ENCODE assay signal across 22 cellular contexts in the genomic region with DNA sequence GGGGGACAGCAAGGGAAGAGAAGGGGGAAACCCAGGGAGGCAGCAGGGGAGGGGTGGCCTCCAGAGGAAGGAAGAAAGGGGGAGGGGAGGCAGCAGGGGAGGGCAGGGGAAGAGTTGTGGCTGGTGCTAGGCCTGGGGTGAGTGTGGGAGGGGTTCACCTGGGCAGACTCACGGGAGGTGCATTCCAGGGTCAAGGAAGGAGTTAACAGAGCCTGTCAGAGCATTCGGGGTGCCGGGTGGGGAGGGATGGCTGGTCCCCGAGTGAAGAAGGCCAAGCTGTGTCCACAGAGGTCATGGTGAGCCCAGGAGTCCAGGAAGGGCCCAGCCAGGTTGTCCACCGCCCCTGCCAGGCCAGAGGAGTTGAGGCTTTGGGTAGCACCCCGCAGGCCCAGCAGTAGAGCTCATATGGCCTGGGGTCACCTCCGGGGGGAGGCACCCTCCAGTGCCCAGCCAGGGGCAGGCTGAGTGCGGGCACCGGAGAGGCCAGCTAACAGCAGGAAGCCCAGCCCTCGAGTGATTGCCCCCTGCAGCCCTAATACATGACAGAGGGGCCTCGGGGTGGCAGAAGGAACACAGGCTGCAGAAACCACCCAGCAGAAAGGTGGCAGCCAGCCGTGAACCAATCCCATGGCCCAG. TPM values are rescaled to one million over a fixed set of nuclear protein-coding genes. Genes with fewer than 3 reads are reported as not detected.
DNase-seq lines count a peak whose midpoint lies in the region; ATAC-seq and TF ChIP-seq lines count a peak whose summit lies in the region.
"Had no signal": no experiment of that assay in that cellular context is flagged by ENCODE, and none has a peak within 500 bp of the region (broad histone marks: within the 10 kb centered on the region; RNA-seq: fewer than 3 reads in every experiment).

No MANE protein-coding gene starts in this region.

- TF ChIP-seq EP300 in SK-N-SH (IDR thresholded peaks at IDR 0.05; ENCODE audit: borderline replicate concordance in 1 of 2, low read depth in 1 of 2, low read length in 1 of 2) (no peak), suprapubic skin (IDR thresholded peaks at IDR 0.05) (no peak)

- peak overlapping the region; percentile 70; the same call in 1 of the 2 replicates for H3K9ac ChIP-seq in GM23248
- no peak overlapping the region for H3K9ac ChIP-seq in SK-N-SH
- H3K9ac ChIP-seq: neural progenitor cell had no signal

- H3K9me3 ChIP-seq in GM23248 (ENCODE audit: low read depth) (no peaks in the 10 kb centered on the region), SK-N-SH (no peaks in the 10 kb centered on the region), suprapubic skin (no peaks in the 10 kb centered on the region)

- no peak for TF ChIP-seq POLR2A in suprapubic skin (IDR thresholded peaks at IDR 0.05)

- H4K20me1 ChIP-seq in GM23248 (ENCODE audit: insufficient read depth) (no peaks in the 10 kb centered on the region), SK-N-SH (ENCODE audit: insufficient read depth) (peaks cover 55% of the 10 kb centered on the region)

- H2AFZ ChIP-seq in GM23248 (no peak overlapping the region), SK-N-SH (ENCODE audit: low read depth) (no peak overlapping the region)
- H2AFZ ChIP-seq: neural progenitor cell had no signal

- no peak for TF ChIP-seq CTCF in SK-N-SH (IDR thresholded peaks at IDR 0.05)
- no peak for TF ChIP-seq CTCF in suprapubic skin (IDR thresholded peaks at IDR 0.05)

- POLR2A ChIA-PET in SK-N-SH (lab: Yijun Ruan, JAX) = interaction anchor here (1.1 to 1.2 kb wide), 2 partner anchors 31 to 106 kb away, joined by 3 to 4 read pairs; no protein-coding TSS in a partner anchor

- DNase-seq in GM23248 (peak; percentile 25), SK-N-SH (no peak), fibroblast of peridontal ligament (ENCODE audit: extremely low read depth) (peak; percentile 37), suprapubic skin (ENCODE audit: low spot score in 2 of 2) (no peak), SW480 (ENCODE audit: low spot score) (no peak)
- DNase-seq: activated CD4-positive, alpha-beta T cell treated with anti-CD3 and anti-CD28 coated beads, Interleukin-2, amount 50 U/mL, for 4 hours; activated CD4-positive, CD25-positive, alpha-beta regulatory T cell; activated CD8-positive, alpha-beta memory T cell treated with anti-CD3 and anti-CD28 coated beads, Interleukin-2, amount 50 U/mL, for 4 hours; activated naive CD4-positive, alpha-beta T cell treated with anti-CD3 and anti-CD28 coated beads for 36 hours; DMS79; foreskin keratinocyte; GF-D8; NCI-H1092 treated with DMSO at 0.1 percent for 48 hours; NCI-H187 treated with DMSO at 0.1 percent for 48 hours; NCI-H526; NK-92 treated with Interleukin-12 subunit alpha and Interleukin-12 subunit beta, amount 100 ng/mL, for 24 hours; SIG-M5; T-cell had no signal

- TF ChIP-seq RAD21 in SK-N-SH (IDR thresholded peaks at IDR 0.05; ENCODE audit: low read length) = no peak

- peak overlapping the region; percentile 79 for H3K27ac ChIP-seq in GM23248
- peak overlapping the region; percentile 56 to 63; a peak in 3 of 4 replicates for H3K27ac ChIP-seq in SK-N-SH (ENCODE audit: low read depth in 2 of 2, low read length in 1 of 2)
- peak overlapping the region; percentile 45 for H3K27ac ChIP-seq in suprapubic skin
- H3K27ac ChIP-seq: foreskin keratinocyte, neural progenitor cell had no signal

- ATAC-seq in HG03378 (IDR thresholded peaks at IDR 0.05; ENCODE audit: unreplicated experiment) (no peak), HG03135 (IDR thresholded peaks at IDR 0.05; ENCODE audit: unreplicated experiment) (no peak), GM18867 (IDR thresholded peaks at IDR 0.05; ENCODE audit: unreplicated experiment) (no peak)
- ATAC-seq: foreskin keratinocyte, T-cell had no signal

- CTCF ChIA-PET in SK-N-SH (lab: Yijun Ruan, JAX) = interaction anchor here (0.7 to 5.0 kb wide), 9 partner anchors 82 to 421 kb away, joined by 3 to 69 read pairs (median 4); no protein-coding TSS in a partner anchor

- H3K4me3 ChIP-seq in GM23248 = no peak overlapping the region
- no peak overlapping the region for H3K4me3 ChIP-seq in SK-N-SH (ENCODE audit: low read depth in 2 of 2, low read length in 1 of 2)
- H3K4me3 ChIP-seq in suprapubic skin = no peak overlapping the region
- H3K4me3 ChIP-seq: neural progenitor cell had no signal

- peaks cover 18% of the 10 kb centered on the region for H3K4me1 ChIP-seq in GM23248 (ENCODE audit: insufficient read depth)
- H3K4me1 ChIP-seq in SK-N-SH (ENCODE audit: control insufficient read depth in 1 of 2, insufficient read depth in 2 of 2, low read depth in 1 of 2, low read length in 1 of 2) = peaks cover 0 to 58% of the 10 kb centered on the region in 2 experiments; a peak in 2 of 4 replicates
- peaks cover 53% of the 10 kb centered on the region for H3K4me1 ChIP-seq in suprapubic skin
- H3K4me1 ChIP-seq: foreskin keratinocyte, neural progenitor cell had no signal

- H3K27me3 ChIP-seq in GM23248 (replicated peaks; ENCODE audit: insufficient read depth) (no peaks in the 10 kb centered on the region), SK-N-SH (ENCODE audit: insufficient read depth) (no peaks in the 10 kb centered on the region), suprapubic skin (no peaks in the 10 kb centered on the region)
- H3K27me3 ChIP-seq: foreskin keratinocyte, neural progenitor cell had no signal

- H3K4me2 ChIP-seq in GM23248 (ENCODE audit: unreplicated experiment) (no peak overlapping the region), SK-N-SH (no peak overlapping the region)
- H3K4me2 ChIP-seq: neural progenitor cell had no signal

- in situ Hi-C loops in GM23248 (cut with MboI) = no loop called here

- H3K79me2 ChIP-seq in GM23248 (ENCODE audit: insufficient read depth) (no peaks in the 10 kb centered on the region), SK-N-SH (ENCODE audit: insufficient read depth) (no peaks in the 10 kb centered on the region)

- peaks cover under 1% of the 10 kb centered on the region; the same call in 1 of the 2 replicates for H3K36me3 ChIP-seq in GM23248 (ENCODE audit: low read depth)
- H3K36me3 ChIP-seq in SK-N-SH (replicated peaks in 1 of 2; ENCODE audit: control insufficient read depth in 1 of 2, insufficient read depth in 2 of 2, low read length in 1 of 2) = peaks cover 14 to 26% of the 10 kb centered on the region in 2 experiments
- H3K36me3 ChIP-seq in suprapubic skin = no peaks in the 10 kb centered on the region
- H3K36me3 ChIP-seq: neural progenitor cell had no signal

- H3F3A ChIP-seq in GM23248 (ENCODE audit: insufficient read depth) (peaks cover 56% of the 10 kb centered on the region), SK-N-SH (replicated peaks; ENCODE audit: insufficient read depth) (peaks cover 63% of the 10 kb centered on the region)

- 51 to 55% methylated on average over 8 to 12 of the region's 12 CpGs for WGBS in GM23248 (ENCODE audit: low coverage in 1 of 2, low lambda C conversion rate in 2 of 2, missing lambda C conversion rate in 2 of 2), 2 experiments
- 62% methylated on average over 3 of the region's 12 CpGs for WGBS in SK-N-SH (ENCODE audit: low lambda C conversion rate)
- WGBS in suprapubic skin = 17% methylated on average over 3 of the region's 12 CpGs

- H3K9me2 ChIP-seq in GM23248 (ENCODE audit: insufficient read depth) (no peaks in the 10 kb centered on the region), SK-N-SH (no peaks in the 10 kb centered on the region)

TF ChIP-seq in SK-N-SH, 30 proteins besides CTCF, POLR2A, EP300 and RAD21 (continues in another document):
- TF ChIP-seq, protein P1, sequence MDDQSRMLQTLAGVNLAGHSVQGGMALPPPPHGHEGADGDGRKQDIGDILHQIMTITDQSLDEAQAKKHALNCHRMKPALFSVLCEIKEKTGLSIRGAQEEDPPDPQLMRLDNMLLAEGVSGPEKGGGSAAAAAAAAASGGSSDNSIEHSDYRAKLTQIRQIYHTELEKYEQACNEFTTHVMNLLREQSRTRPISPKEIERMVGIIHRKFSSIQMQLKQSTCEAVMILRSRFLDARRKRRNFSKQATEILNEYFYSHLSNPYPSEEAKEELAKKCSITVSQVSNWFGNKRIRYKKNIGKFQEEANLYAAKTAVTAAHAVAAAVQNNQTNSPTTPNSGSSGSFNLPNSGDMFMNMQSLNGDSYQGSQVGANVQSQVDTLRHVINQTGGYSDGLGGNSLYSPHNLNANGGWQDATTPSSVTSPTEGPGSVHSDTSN (IDR thresholded peaks at IDR 0.05) = peak; percentile 17; the same call in 1 of the 2 replicates
- TF ChIP-seq ELF1 (IDR thresholded peaks at IDR 0.05) (0 out of 2 replicates have a peak, but pooled peaks have one; percentile 35), NRF1 (IDR thresholded peaks at IDR 0.05; ENCODE audit: low read depth, low read length) (no peak), GATA2 (CRISPR knock-in tag; IDR thresholded peaks at IDR 0.05) (no peak), RXRA (IDR thresholded peaks at IDR 0.05; ENCODE audit: borderline replicate concordance, low read depth) (no peak), CHD2 (IDR thresholded peaks at IDR 0.05; ENCODE audit: low read length, partially characterized antibody) (no peak)
- TF ChIP-seq, protein P2, sequence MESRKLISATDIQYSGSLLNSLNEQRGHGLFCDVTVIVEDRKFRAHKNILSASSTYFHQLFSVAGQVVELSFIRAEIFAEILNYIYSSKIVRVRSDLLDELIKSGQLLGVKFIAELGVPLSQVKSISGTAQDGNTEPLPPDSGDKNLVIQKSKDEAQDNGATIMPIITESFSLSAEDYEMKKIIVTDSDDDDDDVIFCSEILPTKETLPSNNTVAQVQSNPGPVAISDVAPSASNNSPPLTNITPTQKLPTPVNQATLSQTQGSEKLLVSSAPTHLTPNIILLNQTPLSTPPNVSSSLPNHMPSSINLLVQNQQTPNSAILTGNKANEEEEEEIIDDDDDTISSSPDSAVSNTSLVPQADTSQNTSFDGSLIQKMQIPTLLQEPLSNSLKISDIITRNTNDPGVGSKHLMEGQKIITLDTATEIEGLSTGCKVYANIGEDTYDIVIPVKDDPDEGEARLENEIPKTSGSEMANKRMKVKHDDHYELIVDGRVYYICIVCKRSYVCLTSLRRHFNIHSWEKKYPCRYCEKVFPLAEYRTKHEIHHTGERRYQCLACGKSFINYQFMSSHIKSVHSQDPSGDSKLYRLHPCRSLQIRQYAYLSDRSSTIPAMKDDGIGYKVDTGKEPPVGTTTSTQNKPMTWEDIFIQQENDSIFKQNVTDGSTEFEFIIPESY (IDR thresholded peaks at IDR 0.05; ENCODE audit: borderline replicate concordance, low read depth) = no peak

RNA-seq across cellular contexts. Expression of a gene that starts 31.1 kb away (rescaled TPM):
- 10.9 and 14.4 TPM in 2 replicates for total RNA-seq in GM23248 (2014; rRNA removed; shearing (Covaris generic))
- 8.4 and 8.7 TPM in 2 replicates for polyA plus RNA-seq in GM23248 (2016; fragmentation: Nextera tagmentation; extraction: Ambion mirVana)
- polyA plus RNA-seq in SK-N-SH (2012; rRNA removed) = 4.5 TPM in 2 replicates
- 4.1 and 4.4 TPM in 2 replicates for polyA plus RNA-seq in SK-N-SH (2012; cell fraction: cytosol; rRNA removed)
- 5.8 and 6.8 TPM in 2 replicates for polyA plus RNA-seq in SK-N-SH (2012; cell fraction: nucleus; rRNA removed)
- total RNA-seq in suprapubic skin = 10 to 100 TPM; 18.7 to 53.8 (median 32.0) TPM

Comparison
In these comparisons a context has a peak if more than half of its experiments do, and no peak if none do; other contexts are left out.
1. DNase-seq: peak in GM23248 (single experiment) and fibroblast of peridontal ligament (single experiment); none in SK-N-SH (single experiment), suprapubic skin (0 of 2) and SW480 (single experiment).
2. Peak in every context shown above with its lines, with median percentiles within 50 percentile points of each other: H3K27ac ChIP-seq.